In the genomic region with DNA sequence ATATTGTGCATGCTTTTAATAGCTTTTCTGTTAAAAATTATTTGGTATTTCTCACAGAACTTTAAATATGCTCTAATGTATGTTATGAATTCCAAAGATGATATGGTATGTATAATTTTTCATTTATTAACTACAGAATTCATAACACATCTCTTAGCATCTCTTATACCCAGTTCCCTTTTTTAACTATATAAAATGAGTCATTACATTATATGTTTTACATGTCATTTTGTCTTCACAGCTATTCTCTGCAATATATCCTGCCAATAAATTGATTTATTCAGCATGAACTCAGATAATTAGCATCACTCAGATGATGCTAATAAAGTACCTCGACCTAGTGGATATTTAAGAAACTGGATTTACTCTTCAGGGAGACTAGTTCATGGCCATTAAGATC, we compare ENCODE assay signal across 21 cellular contexts.
"Had no signal": no experiment of that assay in that cellular context is flagged by ENCODE, and none has a peak within 500 bp of the region (broad histone marks: within the 10 kb centered on the region; RNA-seq: fewer than 3 reads in every experiment).

No MANE protein-coding gene starts in this region.

- ATAC-seq: activated CD8-positive, alpha-beta memory T cell treated with anti-CD3 and anti-CD28 coated beads, Interleukin-2, amount 10 ng/mL, durations not matched to agents 7 days and 5 days; PC-3; T-helper 17 cell; WTC11 had no signal

- H3K9me3 Mint-ChIP-seq: activated CD4-positive, alpha-beta T cell treated with anti-CD3 and anti-CD28 coated beads, Interleukin-2, amount 10 ng/mL, durations not matched to agents 24 days and 14 days; activated naive CD4-positive, alpha-beta T cell treated with anti-CD3 and anti-CD28 coated beads, Interleukin-2, amount 50 U/mL, for 24 hours; activated T-cell treated with anti-CD3 and anti-CD28 coated beads, Interleukin-2, amount 50 U/mL, for 24 hours; activated T-helper 1 cell treated with anti-CD3 and anti-CD28 coated beads, Interleukin-12 subunit alpha, Interleukin-12 subunit beta, Interleukin-2, Interleukin-4 antibody, amounts not matched to agents 30 ng/mL and 10 ng/mL and 1 ng/mL, durations not matched to agents 14 hours and 24 hours and 36 hours; WTC11 had no signal

- DNase-seq: activated CD4-positive, alpha-beta T cell treated with anti-CD3 and anti-CD28 coated beads, Interleukin-2, amount 10 ng/mL, durations not matched to agents 24 days and 14 days; activated CD4-positive, alpha-beta T cell treated with anti-CD3 and anti-CD28 coated beads, Interleukin-2, amount 50 U/mL, for 48 hours; activated CD4-positive, CD25-positive, alpha-beta regulatory T cell treated with anti-CD3 and anti-CD28 coated beads, Interleukin-2, amount 50 U/mL, for 72 hours; activated CD8-positive, alpha-beta memory T cell treated with anti-CD3 and anti-CD28 coated beads, Interleukin-2, amount 10 ng/mL, durations not matched to agents 7 days and 5 days; activated effector memory CD4-positive, alpha-beta T cell treated with Interleukin-2 at 50 U/mL for 16 hours; activated naive CD4-positive, alpha-beta T cell; activated T-cell treated with anti-CD3 and anti-CD28 coated beads, Interleukin-2, amount 50 U/mL, for 24 hours; aorta; caudate nucleus; Kasumi-1; NCI-H1930; NCI-H345; NCI-H510A; NCI-H526 treated with DMSO at 0.1 percent for 48 hours; PC-3; SHP77 treated with DMSO at 0.1 percent for 48 hours; T-helper 17 cell; T-helper 9 cell had no signal

- H3K36me3 Mint-ChIP-seq: activated CD8-positive, alpha-beta memory T cell treated with anti-CD3 and anti-CD28 coated beads, Interleukin-2, amount 10 ng/mL, durations not matched to agents 7 days and 5 days; activated naive CD4-positive, alpha-beta T cell treated with anti-CD3 and anti-CD28 coated beads, Interleukin-2, amount 50 U/mL, for 24 hours; WTC11 had no signal

- H3K4me3 Mint-ChIP-seq: activated CD4-positive, alpha-beta T cell treated with anti-CD3 and anti-CD28 coated beads, Interleukin-2, amount 10 ng/mL, durations not matched to agents 24 days and 14 days; activated CD8-positive, alpha-beta memory T cell treated with anti-CD3 and anti-CD28 coated beads, Interleukin-2, amount 10 ng/mL, durations not matched to agents 7 days and 5 days; activated naive CD4-positive, alpha-beta T cell treated with anti-CD3 and anti-CD28 coated beads, Interleukin-2, amount 50 U/mL, for 24 hours; activated T-cell treated with anti-CD3 and anti-CD28 coated beads, Interleukin-2, amount 50 U/mL, for 24 hours; activated T-helper 1 cell treated with anti-CD3 and anti-CD28 coated beads, Interleukin-12 subunit alpha, Interleukin-12 subunit beta, Interleukin-2, Interleukin-4 antibody, amounts not matched to agents 30 ng/mL and 10 ng/mL and 1 ng/mL, durations not matched to agents 14 hours and 24 hours and 36 hours; T-helper 17 cell; WTC11 had no signal

- H3K4me1 Mint-ChIP-seq: activated CD4-positive, alpha-beta T cell treated with anti-CD3 and anti-CD28 coated beads, Interleukin-2, amount 10 ng/mL, durations not matched to agents 24 days and 14 days; activated CD8-positive, alpha-beta memory T cell treated with anti-CD3 and anti-CD28 coated beads, Interleukin-2, amount 10 ng/mL, durations not matched to agents 7 days and 5 days; activated naive CD4-positive, alpha-beta T cell treated with anti-CD3 and anti-CD28 coated beads, Interleukin-2, amount 50 U/mL, for 24 hours had no signal

- H3K27ac Mint-ChIP-seq: activated CD4-positive, alpha-beta T cell treated with anti-CD3 and anti-CD28 coated beads, Interleukin-2, amount 10 ng/mL, durations not matched to agents 24 days and 14 days; activated CD8-positive, alpha-beta memory T cell treated with anti-CD3 and anti-CD28 coated beads, Interleukin-2, amount 10 ng/mL, durations not matched to agents 7 days and 5 days; activated naive CD4-positive, alpha-beta T cell treated with anti-CD3 and anti-CD28 coated beads, Interleukin-2, amount 50 U/mL, for 24 hours; activated T-cell treated with anti-CD3 and anti-CD28 coated beads, Interleukin-2, amount 50 U/mL, for 24 hours; activated T-helper 1 cell treated with anti-CD3 and anti-CD28 coated beads, Interleukin-12 subunit alpha, Interleukin-12 subunit beta, Interleukin-2, Interleukin-4 antibody, amounts not matched to agents 30 ng/mL and 10 ng/mL and 1 ng/mL, durations not matched to agents 14 hours and 24 hours and 36 hours; T-helper 17 cell; WTC11 had no signal

- H3K27me3 Mint-ChIP-seq: T-helper 17 cell had no signal
